In the genomic region with DNA sequence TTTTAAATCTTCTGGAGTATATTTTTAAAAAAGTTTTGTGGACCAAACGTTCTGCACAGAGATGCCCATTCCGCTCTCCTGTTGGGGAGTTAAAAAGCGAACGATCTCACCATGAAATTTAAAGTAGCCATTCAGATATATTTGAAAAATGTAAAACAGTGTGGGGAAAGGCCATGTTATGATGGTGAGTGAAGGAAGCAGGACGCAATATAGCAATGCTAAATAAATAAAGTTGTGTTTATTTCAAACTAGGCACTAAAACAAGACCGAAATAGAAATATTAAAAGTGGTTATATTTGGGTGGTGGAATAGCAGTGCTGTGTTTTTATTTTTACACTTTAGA, we compare ENCODE assay signal across 8 cellular contexts. TPM values are rescaled to one million over a fixed set of nuclear protein-coding genes. Genes with fewer than 3 reads are reported as not detected.
DNase-seq lines count a peak whose midpoint lies in the region; ATAC-seq and TF ChIP-seq lines count a peak whose summit lies in the region.

No MANE protein-coding gene starts in this region.

- peak overlapping the region; percentile 95 for H2AFZ ChIP-seq in ACC112 (ENCODE audit: low read length, unreplicated experiment)

- H3K27ac ChIP-seq in ACC112 (ENCODE audit: low read depth, low read length) (peak overlapping the region; percentile 83), SJCRH30 (peak overlapping the region; percentile 15; the same call in 1 of the 2 replicates), subcutaneous abdominal adipose tissue (ENCODE audit: low read depth, low read length) (no peak overlapping the region)

- no peak for TF ChIP-seq CTCF in omental fat pad (IDR thresholded peaks at IDR 0.05)

- H3K4me1 ChIP-seq in ACC112 (ENCODE audit: control insufficient read depth, insufficient read depth, low read length, unreplicated experiment) (peaks cover 15% of the 10 kb centered on the region), SJCRH30 (no peaks in the 10 kb centered on the region), subcutaneous abdominal adipose tissue (ENCODE audit: control insufficient read depth in 5 of 5, insufficient read depth in 5 of 5, low read length in 5 of 5) (peaks cover 0 to 14% (median 13%) of the 10 kb centered on the region in 5 donors)

- H3K4me3 ChIP-seq in ACC112 (ENCODE audit: low read depth, low read length): peak overlapping the region; percentile 77
- H3K4me3 ChIP-seq in SJCRH30: peak overlapping the region; percentile 58
- peak overlapping the region; percentile 56 to 77 (median 68) for H3K4me3 ChIP-seq in subcutaneous abdominal adipose tissue (ENCODE audit: low read depth in 1 of 5, low read length in 5 of 5)

- DNase-seq in SJCRH30: no peak
- DNase-seq in left ventricle myocardium superior: no peak
- no peak for DNase-seq in NCI-H1436 (lab: John Stamatoyannopoulos, UW)
- no peak for DNase-seq in omental fat pad (ENCODE audit: low spot score)
- no peak for DNase-seq in head of caudate nucleus

- H3K79me2 ChIP-seq in ACC112 (ENCODE audit: control insufficient read depth, insufficient read depth, low read length, unreplicated experiment): no peaks in the 10 kb centered on the region

- no peaks in the 10 kb centered on the region for H3K36me3 ChIP-seq in ACC112 (ENCODE audit: insufficient read depth, low read length)
- H3K36me3 ChIP-seq in SJCRH30: no peaks in the 10 kb centered on the region
- H3K36me3 ChIP-seq in subcutaneous abdominal adipose tissue (ENCODE audit: control insufficient read depth in 5 of 5, insufficient read depth in 5 of 5, low read length in 5 of 5): no peaks in the 10 kb centered on the region

- H3K9me3 ChIP-seq in SJCRH30 (replicated peaks) (no peaks in the 10 kb centered on the region), subcutaneous abdominal adipose tissue (ENCODE audit: control insufficient read depth in 5 of 5, low read length in 5 of 5) (no peaks in the 10 kb centered on the region)

- H3K9ac ChIP-seq in subcutaneous abdominal adipose tissue (ENCODE audit: low read length in 5 of 5): peak overlapping the region in 2 of 5 donors; percentile 57 to 74

- ATAC-seq in GM21528 (IDR thresholded peaks at IDR 0.05; ENCODE audit: low FRiP score, unreplicated experiment): peak; percentile 7
- ATAC-seq in left ventricle myocardium superior: peak; percentile 7
- ATAC-seq in omental fat pad (ENCODE audit: low FRiP score): no peak

- H3K27me3 ChIP-seq in ACC112 (ENCODE audit: insufficient read depth, low read length) (no peaks in the 10 kb centered on the region), SJCRH30 (no peaks in the 10 kb centered on the region), subcutaneous abdominal adipose tissue (ENCODE audit: control insufficient read depth in 5 of 5, insufficient read depth in 4 of 5, low read length in 5 of 5) (no peaks in the 10 kb centered on the region)

- intact Hi-C loops in left ventricle myocardium superior (cut with micrococcal nuclease): no loop called here
- intact Hi-C loops in head of caudate nucleus (cut with DNase I): no loop called here

RNA-seq across cellular contexts. Expression of a gene that starts 0.3 kb away (rescaled TPM):
- 0.33 and 0.34 TPM in 2 replicates for total RNA-seq in SJCRH30 (2014; rRNA removed; shearing (Covaris generic))
- 0.17 TPM for total RNA-seq in left ventricle myocardium superior
- total RNA-seq in omental fat pad: 1 to 10 TPM; 1.1 to 2.6 (median 1.9) TPM

RNA-seq across cellular contexts. Expression of a gene that starts 30.9 kb away (rescaled TPM):
- 155 and 171 TPM in 2 replicates for total RNA-seq in SJCRH30 (2014; rRNA removed; shearing (Covaris generic))
- total RNA-seq in left ventricle myocardium superior (333 TPM), omental fat pad (100 to 1,000 TPM; 142 to 195 (median 179) TPM)

RNA-seq across cellular contexts. Expression of a gene that starts 35.9 kb away (rescaled TPM):
- total RNA-seq in SJCRH30 (2014; rRNA removed; shearing (Covaris generic)): not detected in 2 replicates
- 0.92 TPM for total RNA-seq in left ventricle myocardium superior
- total RNA-seq in omental fat pad: 10 to 100 TPM in 1 of 4 donors, 1 to 10 TPM in 3; 2.6 to 12.4 (median 7.5) TPM
